6 cellular contexts compared by ENCODE assay signal in genomic region chr3:65820600-65820999, GRCh38.
"Had no signal": no experiment of that assay in that cellular context is flagged by ENCODE, and none has a peak within 500 bp of the region (broad histone marks: within the 10 kb centered on the region; RNA-seq: fewer than 3 reads in every experiment).

No MANE protein-coding gene starts in this region.

- H3K27ac ChIP-seq: GM23248 had no signal

- DNase-seq: GM23248, H9, IMR-90, KG1 had no signal

- H3K4me3 Mint-ChIP-seq: H9 had no signal

- H3K27ac Mint-ChIP-seq: H9 had no signal

- H3K4me3 ChIP-seq: GM23248, K562 had no signal

- H2AFZ ChIP-seq: GM23248 had no signal

- ATAC-seq: HCT116, K562 had no signal
